In the genomic region with DNA sequence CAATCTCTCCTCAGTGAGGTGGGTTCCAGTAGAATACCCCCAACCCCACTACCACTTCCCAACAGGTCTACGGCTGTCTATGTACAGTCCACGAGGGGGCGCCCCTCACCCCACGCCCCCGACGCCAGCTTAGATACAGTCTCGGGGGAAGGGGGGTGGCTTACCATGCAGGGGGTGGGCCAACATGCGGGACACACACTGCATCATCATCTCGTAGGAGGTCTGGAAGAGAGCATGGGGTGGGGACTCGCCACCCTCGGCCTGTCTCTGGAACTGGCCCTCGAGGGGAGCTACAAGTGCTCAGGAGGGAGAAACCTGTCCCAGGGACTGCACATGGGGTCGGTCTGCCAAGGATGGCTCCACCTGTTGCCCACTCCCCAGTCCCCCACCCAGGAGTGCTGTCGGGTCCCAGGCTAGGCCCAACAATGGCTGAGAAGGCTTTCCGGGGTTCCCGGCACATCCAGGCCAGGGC, we compare ENCODE assay signal across 1 cellular context.
TF ChIP-seq lines count a peak whose summit lies in the region.

No MANE protein-coding gene starts in this region.

TF ChIP-seq in A549, 52 proteins besides CTCF, POLR2A, EP300 and RAD21 (continued from another document):
- no peak for TF ChIP-seq NFE2L2 (conservative IDR thresholded peaks at IDR 0.05; ENCODE audit: low read length)
